In the genomic region with DNA sequence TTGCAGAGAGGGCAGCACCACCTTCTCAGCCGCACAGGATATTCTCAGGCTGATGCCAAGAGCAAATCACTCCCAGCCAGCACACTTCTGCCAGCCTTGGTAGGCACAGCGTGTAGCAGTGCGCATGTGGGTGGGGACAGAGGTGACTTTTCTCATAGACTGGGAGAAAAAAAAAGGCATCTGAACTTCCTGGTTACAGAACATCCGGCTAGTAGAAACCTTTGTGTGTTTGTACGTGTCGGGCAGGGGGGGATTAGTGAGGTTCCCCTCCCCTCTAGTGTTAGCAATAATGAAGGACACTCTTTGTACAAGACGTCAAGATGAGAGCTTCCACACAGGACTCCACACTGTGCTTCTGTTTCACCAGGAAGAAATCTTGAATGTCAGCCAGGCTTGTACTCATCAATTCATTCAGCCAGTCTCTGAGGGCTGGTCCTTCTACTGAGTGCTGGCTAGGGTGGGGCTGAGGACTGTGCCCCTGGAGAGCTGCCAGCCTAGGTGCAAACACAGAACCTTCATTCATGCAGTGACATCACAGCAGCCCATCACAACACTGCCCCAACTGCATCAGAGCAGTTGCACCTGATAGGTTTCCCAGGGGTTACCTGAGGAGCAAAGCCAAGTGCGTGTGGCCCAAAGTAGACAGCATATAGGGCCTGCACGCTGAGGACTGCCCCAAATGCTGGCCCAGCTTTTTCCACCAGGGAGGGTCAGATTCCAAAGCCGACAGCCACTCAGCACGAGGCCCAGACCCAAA, we compare ENCODE assay signal across 8 cellular contexts. TPM values are rescaled to one million over a fixed set of nuclear protein-coding genes. Genes with fewer than 3 reads are reported as not detected.
DNase-seq lines count a peak whose midpoint lies in the region; ATAC-seq and TF ChIP-seq lines count a peak whose summit lies in the region.

No MANE protein-coding gene starts in this region.

- H3K27ac Mint-ChIP-seq in activated CD4-positive, alpha-beta T cell treated with anti-CD3 and anti-CD28 coated beads for 36 hours: peak overlapping the region; percentile 55

- peak; percentile 79 for ATAC-seq in activated CD4-positive, alpha-beta T cell treated with anti-CD3 and anti-CD28 coated beads for 36 hours

- no peak for TF ChIP-seq CTCF in VCaP (conservative IDR thresholded peaks at IDR 0.05)

- intact Hi-C loops in activated CD4-positive, alpha-beta T cell treated with anti-CD3 and anti-CD28 coated beads for 36 hours (cut with DNase I, micrococcal nuclease): no loop called here

- no peaks in the 10 kb centered on the region for H3K9me3 Mint-ChIP-seq in activated CD4-positive, alpha-beta T cell treated with anti-CD3 and anti-CD28 coated beads for 36 hours (ENCODE audit: low read depth)

- CTCF ChIA-PET in activated CD4-positive, alpha-beta T cell treated with anti-CD3 and anti-CD28 coated beads for 36 hours (lab: Charles Lee): interaction anchor here (0.7 to 2.3 kb wide), 2 partner anchors 20 to 399 kb away, joined by 3 to 10 read pairs; no protein-coding TSS in a partner anchor

- DNase-seq in activated CD4-positive, alpha-beta T cell treated with anti-CD3 and anti-CD28 coated beads for 36 hours: peak; percentile 49
- no peak for DNase-seq in activated CD4-positive, alpha-beta T cell treated with anti-CD3 and anti-CD28 coated beads for 1 hour
- DNase-seq in fibroblast of the conjunctiva (ENCODE audit: low read depth) (peak; percentile 18), stromal cell of bone marrow (ENCODE audit: low read depth) (peak; percentile 25), midbrain (lab: John Stamatoyannopoulos, UW) (no peak), SKM-1 (lab: John Stamatoyannopoulos, UW; ENCODE audit: unreplicated experiment) (no peak), germinal center (ENCODE audit: low spot score) (no peak)

- H3K27me3 Mint-ChIP-seq in activated CD4-positive, alpha-beta T cell treated with anti-CD3 and anti-CD28 coated beads for 36 hours: no peaks in the 10 kb centered on the region

- H3K4me1 Mint-ChIP-seq in activated CD4-positive, alpha-beta T cell treated with anti-CD3 and anti-CD28 coated beads for 36 hours: peaks cover 17% of the 10 kb centered on the region

- H3K27ac ChIP-seq in VCaP: peak overlapping the region; percentile 36; the same call in 1 of the 2 replicates

- POLR2A ChIA-PET in activated CD4-positive, alpha-beta T cell treated with anti-CD3 and anti-CD28 coated beads for 36 hours (lab: Charles Lee): no interaction called here

- H3K4me3 Mint-ChIP-seq in activated CD4-positive, alpha-beta T cell treated with anti-CD3 and anti-CD28 coated beads for 36 hours: no peak overlapping the region

- H3K36me3 Mint-ChIP-seq in activated CD4-positive, alpha-beta T cell treated with anti-CD3 and anti-CD28 coated beads for 36 hours (ENCODE audit: low read depth): no peaks in the 10 kb centered on the region

RNA-seq across cellular contexts. Expression of a gene that starts 34.7 kb away (rescaled TPM):
- total RNA-seq in activated CD4-positive, alpha-beta T cell treated with anti-CD3 and anti-CD28 coated beads for 36 hours: 100 to 1,000 TPM; 593 to 674 TPM

Comparison
In these comparisons a context has a peak if more than half of its experiments do, and no peak if none do; other contexts are left out.
1. DNase-seq: peak in activated CD4-positive, alpha-beta T cell treated with anti-CD3 and anti-CD28 coated beads for 36 hours (single experiment), fibroblast of the conjunctiva (single experiment) and stromal cell of bone marrow (single experiment); none in activated CD4-positive, alpha-beta T cell treated with anti-CD3 and anti-CD28 coated beads for 1 hour (single experiment), midbrain (single experiment), SKM-1 (single experiment) and germinal center (single experiment).